1 cellular context compared by ENCODE assay signal in the genomic region with DNA sequence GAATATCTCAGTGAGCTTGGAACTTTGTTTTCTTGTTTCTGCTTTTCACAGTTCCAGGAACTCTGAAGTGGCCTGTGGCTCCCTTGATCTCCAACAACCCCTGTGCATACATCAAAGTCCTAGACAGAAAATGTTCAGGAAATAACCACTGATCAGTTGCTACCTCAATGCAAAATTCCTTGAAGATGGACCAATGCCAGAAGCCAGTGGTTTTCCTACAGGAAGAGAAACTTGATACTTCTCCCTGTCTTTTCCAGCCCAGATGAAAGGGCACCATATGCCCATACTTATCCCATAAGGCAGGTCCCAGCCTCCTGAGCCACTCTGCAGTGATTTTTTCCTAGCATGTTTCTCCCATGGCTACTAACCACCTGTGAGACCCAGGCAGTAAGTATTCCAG.
TF ChIP-seq lines count a peak whose summit lies in the region.

No MANE protein-coding gene starts in this region.

TF ChIP-seq in HepG2, 621 proteins besides CTCF, POLR2A, EP300 and RAD21 (continued from another document):
- TF ChIP-seq, protein P1, sequence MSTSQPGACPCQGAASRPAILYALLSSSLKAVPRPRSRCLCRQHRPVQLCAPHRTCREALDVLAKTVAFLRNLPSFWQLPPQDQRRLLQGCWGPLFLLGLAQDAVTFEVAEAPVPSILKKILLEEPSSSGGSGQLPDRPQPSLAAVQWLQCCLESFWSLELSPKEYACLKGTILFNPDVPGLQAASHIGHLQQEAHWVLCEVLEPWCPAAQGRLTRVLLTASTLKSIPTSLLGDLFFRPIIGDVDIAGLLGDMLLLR (CRISPR knock-in tag; IDR thresholded peaks at IDR 0.05), result no peak
- TF ChIP-seq DR1 (CRISPR knock-in tag; IDR thresholded peaks at IDR 0.05) (no peak), ZNF772 (CRISPR knock-in tag; IDR thresholded peaks at IDR 0.05) (no peak)
